ENCODE assay signal across 8 cellular contexts in genomic region chr4:127782275-127783025, GRCh38. TPM values are rescaled to one million over a fixed set of nuclear protein-coding genes. Genes with fewer than 3 reads are reported as not detected.
DNase-seq lines count a peak whose midpoint lies in the region; ATAC-seq, FAIRE-seq and TF ChIP-seq lines count a peak whose summit lies in the region.

Gene HSPA4L (plus strand): TSS chr4:127782322. CDS start chr4:127782551, 229 bp downstream.

- ATAC-seq in GM21447 (IDR thresholded peaks at IDR 0.05; ENCODE audit: unreplicated experiment): peak; percentile 41

- no peaks in the 10 kb centered on the region for H3K79me2 ChIP-seq in osteoblast (ENCODE audit: insufficient read depth, low read length)

- H3K4me1 ChIP-seq in Peyer's patch (peaks cover 0 to 12% (median 2%) of the 10 kb centered on the region in 4 donors), osteoblast (ENCODE audit: insufficient read depth, low read length) (peaks cover 9% of the 10 kb centered on the region)

- H3K9me3 ChIP-seq in Peyer's patch: no peaks in the 10 kb centered on the region
- H3K9me3 ChIP-seq in osteoblast (ENCODE audit: low read depth, low read length): no peaks in the 10 kb centered on the region

- peak within 1 kb of the TSS; percentile 26 to 71 (median 60) for H3K27ac ChIP-seq in Peyer's patch
- H3K27ac ChIP-seq in osteoblast (ENCODE audit: low read depth, low read length): peak within 1 kb of the TSS; percentile 68

- peak; percentile 34 to 64 for TF ChIP-seq POLR2A in Peyer's patch (IDR thresholded peaks at IDR 0.05)

- TF ChIP-seq CTCF in Peyer's patch (IDR thresholded peaks at IDR 0.05) (peak in 4 of 6 experiments; percentile 5 to 57 (median 48)), glutamatergic neuron (IDR thresholded peaks at IDR 0.05; ENCODE audit: partially characterized antibody, unreplicated experiment) (peak; percentile 46), osteoblast (IDR thresholded peaks at IDR 0.05; ENCODE audit: extremely low read depth, low read depth, low read length) (no peak)

- H3K36me3 ChIP-seq in Peyer's patch: no peaks in the 10 kb centered on the region
- H3K36me3 ChIP-seq in osteoblast (ENCODE audit: insufficient read depth, low read length): no peaks in the 10 kb centered on the region

- H3K4me3 ChIP-seq in Peyer's patch (peak within 1 kb of the TSS; percentile 39 to 76 (median 62)), osteoblast (ENCODE audit: insufficient read depth, low read length) (peak within 1 kb of the TSS; percentile 88)

- H3K27me3 ChIP-seq in Peyer's patch (no peaks in the 10 kb centered on the region), osteoblast (ENCODE audit: insufficient read depth, low read length) (peaks cover 21% of the 10 kb centered on the region)

- H3K4me3 Mint-ChIP-seq in glutamatergic neuron (ENCODE audit: unreplicated experiment): peak within 1 kb of the TSS; percentile 99

- H3K27me3 Mint-ChIP-seq in glutamatergic neuron (ENCODE audit: unreplicated experiment): peaks cover 10% of the 10 kb centered on the region

- H3K4me2 ChIP-seq in osteoblast (ENCODE audit: insufficient read depth, low read length): peak within 1 kb of the TSS; percentile 100

- peak within 1 kb of the TSS; percentile 98 for H2AFZ ChIP-seq in osteoblast (ENCODE audit: low read length)

- H3K9me3 Mint-ChIP-seq in glutamatergic neuron (ENCODE audit: unreplicated experiment): peaks cover 4% of the 10 kb centered on the region

- no peaks in the 10 kb centered on the region for H3K36me3 Mint-ChIP-seq in glutamatergic neuron (ENCODE audit: unreplicated experiment)

- DNase-seq in EH (ENCODE audit: low read depth) (peak; percentile 30), HTR-8/SVneo (ENCODE audit: insufficient read length, low spot score) (peak; percentile 51), Peyer's patch (peak in 1 of 3 donors; percentile 55), glutamatergic neuron (peak; percentile 73), osteoblast (ENCODE audit: insufficient read length, low spot score, missing footprints) (peak; percentile 32), COLO829 (ENCODE audit: low spot score) (no peak)
- DNase-seq in activated naive CD4-positive, alpha-beta T cell treated with anti-CD3 and anti-CD28 coated beads, Interleukin-2, amount 50 U/mL, for 16 hours: peak; percentile 55

- FAIRE-seq in HTR-8/SVneo (lab: Jason Lieb, UNC): no peak

- peaks cover 7% of the 10 kb centered on the region for H3K4me1 Mint-ChIP-seq in glutamatergic neuron (ENCODE audit: low read depth, unreplicated experiment)

- peak within 1 kb of the TSS; percentile 99 for H3K27ac Mint-ChIP-seq in glutamatergic neuron (ENCODE audit: unreplicated experiment)

- no peaks in the 10 kb centered on the region for H4K20me1 ChIP-seq in osteoblast (ENCODE audit: insufficient read depth, low read length)

RNA-seq across cellular contexts. Expression of gene HSPA4L, which starts in this region (rescaled TPM):
- 1 to 10 TPM; 2.0 to 2.6 (median 2.4) TPM for total RNA-seq in Peyer's patch
- 14.7 TPM for total RNA-seq in glutamatergic neuron (ENCODE audit: unreplicated experiment)
- total RNA-seq in osteoblast: 4.0 and 4.7 TPM in 2 replicates
